Comparison of ENCODE assay signal across 8 cellular contexts in genomic region chr3:54639790-54640372, GRCh38.
DNase-seq lines count a peak whose midpoint lies in the region; ATAC-seq and TF ChIP-seq lines count a peak whose summit lies in the region.
"Not testable (repeated sequence)": the region's sequence is repeated elsewhere in the genome, so short reads cannot be mapped to it uniquely, and the experiment has no call there.

No MANE protein-coding gene starts in this region.

- not testable (repeated sequence) for H2BK5ac ChIP-seq in mesendoderm (ENCODE audit: low read length)

- not testable (repeated sequence) for H3K4ac ChIP-seq in mesendoderm (ENCODE audit: low read depth, low read length)

- peaks cover 33% of the 10 kb centered on the region for H3K36me3 Mint-ChIP-seq in GM23338 (ENCODE audit: low read depth)
- not testable (repeated sequence) for H3K36me3 Mint-ChIP-seq in endothelial cell (ENCODE audit: low read depth, unreplicated experiment); type B pancreatic cell

- not testable (repeated sequence) for H3K18ac ChIP-seq in mesendoderm (ENCODE audit: low read length)

- H4K8ac ChIP-seq in mesendoderm (ENCODE audit: low read depth, low read length) = not testable (repeated sequence)

- H3K9ac ChIP-seq in HUES6 (ENCODE audit: low read length) = peak overlapping the region; percentile 86
- not testable (repeated sequence) for H3K9ac ChIP-seq in mammary epithelial cell (ENCODE audit: insufficient read depth, low read length); mesendoderm (ENCODE audit: low read length)
- peak overlapping the region; percentile 48 for H3K9ac ChIP-seq in iPS-15b (ENCODE audit: low read depth, low read length)

- 20% methylated on average over 5 of the region's 12 CpGs for WGBS in mammary epithelial cell (ENCODE audit: low coverage, missing lambda C conversion rate)
- no CpG with 5 or more reads among the region's 12 CpGs for WGBS in mesendoderm (ENCODE audit: extremely low coverage, insufficient coverage, low lambda C conversion rate)

- peaks cover 23% of the 10 kb centered on the region for H3F3A ChIP-seq in GM23338 (replicated peaks; ENCODE audit: low read depth)

- H4K20me1 ChIP-seq in GM23338 (replicated peaks; ENCODE audit: insufficient read depth); mammary epithelial cell (ENCODE audit: insufficient read depth, low read length): not testable (repeated sequence)

- H3K9me2 ChIP-seq in GM23338 (ENCODE audit: insufficient read depth) = not testable (repeated sequence)

- not testable (repeated sequence) for H3K27me3 ChIP-seq in GM23338 (ENCODE audit: insufficient read depth); HUES6 (ENCODE audit: control insufficient read depth, insufficient read depth, low read length); mammary epithelial cell (ENCODE audit: insufficient read depth, low read length); iPS-15b (ENCODE audit: control insufficient read depth, insufficient read depth, low read length); mesendoderm (ENCODE audit: insufficient read depth, low read length, poor library complexity)

- not testable (repeated sequence) for H2BK15ac ChIP-seq in mesendoderm (replicated peaks; ENCODE audit: low read depth)

- H3K4me1 Mint-ChIP-seq in GM23338 (peaks cover 46% of the 10 kb centered on the region), endothelial cell (ENCODE audit: unreplicated experiment) (peaks cover 33% of the 10 kb centered on the region)
- H3K4me1 Mint-ChIP-seq in type B pancreatic cell (ENCODE audit: unreplicated experiment) = not testable (repeated sequence)

- H3K27ac Mint-ChIP-seq in GM23338; endothelial cell (ENCODE audit: unreplicated experiment): not testable (repeated sequence)
- H3K27ac Mint-ChIP-seq in type B pancreatic cell = peak overlapping the region; percentile 43

- not testable (repeated sequence) for H4K5ac ChIP-seq in mesendoderm (ENCODE audit: low read length)

- in situ Hi-C loops in mammary epithelial cell (cut with MboI; ENCODE audit: low sequenced_read_pairs in 2 of 2) = not testable (repeated sequence)

- not testable (repeated sequence) for H2BK120ac ChIP-seq in mesendoderm (ENCODE audit: low read depth, low read length)

- TF ChIP-seq CTCF in GM23338 (conservative IDR thresholded peaks at IDR 0.05; ENCODE audit: low read depth in 2 of 2); mammary epithelial cell (conservative IDR thresholded peaks at IDR 0.05 in 1 of 2, IDR thresholded peaks at IDR 0.05 in 1 of 2; ENCODE audit: extremely low read depth in 1 of 2, insufficient read depth in 1 of 2, low read depth in 1 of 2, low read length in 2 of 2); endothelial cell (IDR thresholded peaks at IDR 0.05; ENCODE audit: unreplicated experiment); type B pancreatic cell (conservative IDR thresholded peaks at IDR 0.05): not testable (repeated sequence)

- H3K4me3 ChIP-seq in GM23338 (peak overlapping the region; percentile 86), HUES6 (ENCODE audit: low read depth, low read length) (peak overlapping the region; percentile 34), iPS-15b (ENCODE audit: low read depth, low read length) (peak overlapping the region; percentile 6)
- not testable (repeated sequence) for H3K4me3 ChIP-seq in mammary epithelial cell (replicated peaks in 1 of 3; ENCODE audit: insufficient read depth in 1 of 3, low read depth in 2 of 3, low read length in 3 of 3); mesendoderm (ENCODE audit: low read length)

- peak; percentile 67 for DNase-seq in GM23338 (ENCODE audit: low spot score)
- DNase-seq in mammary epithelial cell = peak; percentile 61
- not testable (repeated sequence) for DNase-seq in endothelial cell (ENCODE audit: low spot score); type B pancreatic cell (ENCODE audit: extremely low spot score, unreplicated experiment)
- DNase-seq in cardiac septum (ENCODE audit: low spot score) = peak; percentile 27
- peak; percentile 83 for DNase-seq in mesendoderm

- intact Hi-C loops in mammary epithelial cell (cut with micrococcal nuclease); cardiac septum (cut with DNase I): not testable (repeated sequence)

- H2AFZ ChIP-seq in GM23338 = not testable (repeated sequence)
- H2AFZ ChIP-seq in mammary epithelial cell (ENCODE audit: low read depth, low read length) = peak overlapping the region; percentile 14

- peaks cover 12% of the 10 kb centered on the region for H3K9me3 Mint-ChIP-seq in GM23338
- not testable (repeated sequence) for H3K9me3 Mint-ChIP-seq in endothelial cell (ENCODE audit: unreplicated experiment); type B pancreatic cell

- not testable (repeated sequence) for H3K4me3 Mint-ChIP-seq in GM23338
- H3K4me3 Mint-ChIP-seq in endothelial cell (ENCODE audit: unreplicated experiment) = peak overlapping the region; percentile 79
- peak overlapping the region; percentile 44 for H3K4me3 Mint-ChIP-seq in type B pancreatic cell

- peaks cover 29% of the 10 kb centered on the region for H3K27me3 Mint-ChIP-seq in GM23338 (ENCODE audit: insufficient read depth, low read depth, poor library complexity)
- not testable (repeated sequence) for H3K27me3 Mint-ChIP-seq in endothelial cell (ENCODE audit: unreplicated experiment); type B pancreatic cell

- dilution Hi-C loops in mammary epithelial cell (cut with HindIII; ENCODE audit: low sequenced_read_pairs) = not testable (repeated sequence)

- not testable (repeated sequence) for BruUV-seq in mammary epithelial cell (replicated peaks; lab: Mats Ljungman, UMichigan)

- H3K79me2 ChIP-seq in GM23338 (replicated peaks; ENCODE audit: insufficient read depth) = peaks cover 75% of the 10 kb centered on the region
- H3K79me2 ChIP-seq in mammary epithelial cell (ENCODE audit: insufficient read depth, low read length); mesendoderm (ENCODE audit: control insufficient read depth, insufficient read depth, low read length): not testable (repeated sequence)

- H3K4me2 ChIP-seq in GM23338 (peak overlapping the region; percentile 91), mammary epithelial cell (ENCODE audit: insufficient read depth, low read depth, low read length) (peak overlapping the region; percentile 11)
- not testable (repeated sequence) for H3K4me2 ChIP-seq in mesendoderm (ENCODE audit: low read length)

- H3K4me1 ChIP-seq in GM23338 (ENCODE audit: insufficient read depth) = peaks cover 29% of the 10 kb centered on the region
- peaks cover 32% of the 10 kb centered on the region for H3K4me1 ChIP-seq in HUES6 (ENCODE audit: control insufficient read depth, insufficient read depth, low read length)
- peaks cover 10% of the 10 kb centered on the region for H3K4me1 ChIP-seq in mammary epithelial cell (ENCODE audit: insufficient read depth, low read length)
- peaks cover 23% of the 10 kb centered on the region for H3K4me1 ChIP-seq in iPS-15b (ENCODE audit: control insufficient read depth, insufficient read depth, low read length)
- not testable (repeated sequence) for H3K4me1 ChIP-seq in mesendoderm (ENCODE audit: control insufficient read depth, low read depth, low read length)

- CTCF ChIA-PET in mammary epithelial cell (lab: Charles Lee; ENCODE audit: low non-redundant PET) = not testable (repeated sequence)

- not testable (repeated sequence) for H3K23ac ChIP-seq in mesendoderm (ENCODE audit: low read length)

- H3K56ac ChIP-seq in mesendoderm (ENCODE audit: low read length) = not testable (repeated sequence)

- H2AK5ac ChIP-seq in mesendoderm (ENCODE audit: low read length) = not testable (repeated sequence)

- H3K27ac ChIP-seq in GM23338 (ENCODE audit: low read depth) (peak overlapping the region; percentile 92), HUES6 (ENCODE audit: low read depth, low read length) (peak overlapping the region; percentile 94), mammary epithelial cell (ENCODE audit: insufficient read depth, low read depth, low read length) (peak overlapping the region; percentile 49)
- not testable (repeated sequence) for H3K27ac ChIP-seq in mesendoderm (ENCODE audit: low read depth, low read length)

- H3K9me3 ChIP-seq in HUES6 (ENCODE audit: control insufficient read depth, insufficient read depth, low read depth, low read length); mammary epithelial cell (replicated peaks; ENCODE audit: insufficient read depth, low read length); iPS-15b (ENCODE audit: control insufficient read depth, insufficient read depth, low read length): not testable (repeated sequence)

- H3K79me1 ChIP-seq in mesendoderm (ENCODE audit: low read length) = not testable (repeated sequence)

- peak; percentile 48 for ATAC-seq in GM23338

- H3K36me3 ChIP-seq in GM23338 (ENCODE audit: insufficient read depth) = peaks cover 36% of the 10 kb centered on the region
- peaks cover 24% of the 10 kb centered on the region for H3K36me3 ChIP-seq in HUES6 (ENCODE audit: control insufficient read depth, insufficient read depth, low read length)
- not testable (repeated sequence) for H3K36me3 ChIP-seq in mammary epithelial cell (ENCODE audit: insufficient read depth, low read length); iPS-15b (ENCODE audit: control insufficient read depth, insufficient read depth, low read length); mesendoderm (ENCODE audit: control insufficient read depth, insufficient read depth, low read length)

TF ChIP-seq in GM23338, 12 proteins besides CTCF, POLR2A, EP300 and RAD21:
- TF ChIP-seq NANOG (IDR thresholded peaks at IDR 0.05; ENCODE audit: borderline replicate concordance) (peak; percentile 86; the same call in 1 of the 2 replicates), ETS1 (IDR thresholded peaks at IDR 0.05) (0 out of 2 replicates have a peak, but pooled peaks have one; percentile 26), POLR2AphosphoS5 (IDR thresholded peaks at IDR 0.05; ENCODE audit: low read depth) (peak; percentile 13; the same call in 1 of the 2 replicates), CREB1 (CRISPR knock-in tag; IDR thresholded peaks at IDR 0.05; ENCODE audit: low read depth) (peak; percentile 37; the same call in 1 of the 2 replicates)
